25 cellular contexts compared by ENCODE assay signal in the genomic region with DNA sequence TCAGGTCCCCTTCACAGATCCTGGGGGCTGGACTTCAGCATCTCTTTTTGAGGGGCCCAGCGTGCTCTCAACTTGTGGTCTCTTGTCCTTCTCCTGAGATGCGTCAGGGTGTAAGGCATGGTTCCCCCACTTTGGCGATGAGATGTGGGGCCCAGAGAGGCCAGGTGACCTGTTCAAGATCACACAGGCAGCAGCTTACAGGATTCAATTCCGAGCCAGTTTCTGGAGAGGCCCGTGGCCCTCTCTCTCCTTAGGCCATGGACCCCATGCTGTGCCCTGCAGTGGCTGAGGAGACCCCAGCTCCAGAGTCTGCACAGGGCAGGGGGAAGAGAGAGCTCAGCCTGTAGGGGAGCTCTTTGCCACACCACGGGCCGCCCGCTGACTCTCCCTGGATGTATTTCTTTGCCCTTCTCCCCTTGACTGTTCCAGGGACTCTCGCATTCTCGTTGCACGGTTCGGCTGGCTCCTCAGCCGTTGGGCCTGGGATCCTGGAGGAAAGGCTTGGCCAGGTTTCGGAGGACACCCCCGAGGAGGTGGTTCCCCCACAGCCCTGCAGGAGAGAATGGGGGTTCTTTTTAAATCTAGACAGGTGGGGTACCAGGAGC. TPM values are rescaled to one million over a fixed set of nuclear protein-coding genes. Genes with fewer than 3 reads are reported as not detected.
DNase-seq lines count a peak whose midpoint lies in the region; ATAC-seq, FAIRE-seq and TF ChIP-seq lines count a peak whose summit lies in the region.
"Had no signal": no experiment of that assay in that cellular context is flagged by ENCODE, and none has a peak within 500 bp of the region (broad histone marks: within the 10 kb centered on the region; RNA-seq: fewer than 3 reads in every experiment).

No MANE protein-coding gene starts in this region.

- FAIRE-seq in kidney (lab: Jason Lieb, UNC), result no peak
- FAIRE-seq: A549, G401.6, GM12892, GM19239, H54 had no signal

- H3K9me3 Mint-ChIP-seq in central memory CD8-positive, alpha-beta T cell, result no peaks in the 10 kb centered on the region
- H3K9me3 Mint-ChIP-seq: CD4-positive, alpha-beta memory T cell had no signal

- H3K4me3 ChIP-seq in BLaER1, result no peak overlapping the region
- no peak overlapping the region for H3K4me3 ChIP-seq in H7 (ENCODE audit: insufficient read depth, low read depth, low read length)
- H3K4me3 ChIP-seq in kidney (ENCODE audit: low read length in 2 of 2), result no peak overlapping the region
- H3K4me3 ChIP-seq: A549, GM23248 had no signal

- intact Hi-C loops in kidney (cut with DNase I), result no loop called here

- peak overlapping the region; percentile 74; the same call in 1 of the 2 replicates for H3K4me2 ChIP-seq in BLaER1
- H3K4me2 ChIP-seq: A549 had no signal

- no peak overlapping the region for H3K4me3 Mint-ChIP-seq in central memory CD8-positive, alpha-beta T cell
- H3K4me3 Mint-ChIP-seq: CD4-positive, alpha-beta memory T cell had no signal

- H3K9ac ChIP-seq in BLaER1, result no peak overlapping the region
- no peak overlapping the region for H3K9ac ChIP-seq in kidney (ENCODE audit: low read length in 2 of 2)
- H3K9ac ChIP-seq: GM23248 had no signal

- peaks cover 9% of the 10 kb centered on the region for H3K27me3 Mint-ChIP-seq in central memory CD8-positive, alpha-beta T cell
- H3K27me3 Mint-ChIP-seq: CD4-positive, alpha-beta memory T cell had no signal

- H3K4me1 ChIP-seq in BLaER1 (peaks cover 38% of the 10 kb centered on the region), kidney (ENCODE audit: control insufficient read depth in 1 of 2, insufficient read depth in 1 of 2, low read depth in 1 of 2, low read length in 2 of 2) (no peaks in the 10 kb centered on the region)
- H3K4me1 ChIP-seq: A549 had no signal

- ATAC-seq in central memory CD8-positive, alpha-beta T cell (replicated peaks; ENCODE audit: extremely low read depth, poor library complexity, severe bottlenecking), result no peak
- ATAC-seq in HG03108 (IDR thresholded peaks at IDR 0.05; ENCODE audit: unreplicated experiment), result no peak
- ATAC-seq: HCT116 had no signal

- H3K27ac ChIP-seq in BLaER1 (no peak overlapping the region), kidney (ENCODE audit: low read depth in 2 of 2, low read length in 2 of 2) (no peak overlapping the region)
- H3K27ac ChIP-seq: A549, GM23248 had no signal

- H4K20me1 ChIP-seq in BLaER1, result 0 out of 2 replicates have a peak, but pooled peaks cover 6% of the 10 kb centered on the region

- H3K36me3 ChIP-seq in BLaER1 (no peaks in the 10 kb centered on the region), H7 (replicated peaks; ENCODE audit: control insufficient read depth, insufficient read depth, low read length) (peaks cover under 1% of the 10 kb centered on the region), kidney (ENCODE audit: control insufficient read depth in 1 of 2, insufficient read depth in 2 of 2, low read length in 2 of 2) (no peaks in the 10 kb centered on the region)

- H3K9me3 ChIP-seq in BLaER1 (no peaks in the 10 kb centered on the region), kidney (ENCODE audit: control insufficient read depth in 1 of 2, low read length in 2 of 2) (no peaks in the 10 kb centered on the region)
- H3K9me3 ChIP-seq: A549, BE2C had no signal

- DNase-seq in H7 (peak; percentile 60), kidney (peak; percentile 43), NCI-H82 (lab: John Stamatoyannopoulos, UW) (no peak), DMS53 treated with DMSO at 0.1 percent for 48 hours (lab: John Stamatoyannopoulos, UW; ENCODE audit: unreplicated experiment) (no peak), NCI-H1417 treated with DMSO at 0.1 percent for 48 hours (lab: John Stamatoyannopoulos, UW) (no peak)
- no peak for DNase-seq in central memory CD8-positive, alpha-beta T cell (ENCODE audit: low spot score in 2 of 2)
- DNase-seq: 8988T; ACHN; AML-193; BE2C; C1 segment of cervical spinal cord; Calu3; CD4-positive, alpha-beta memory T cell; COR-L47; DMS53; DND-41; GM23248 had no signal

- peak overlapping the region; percentile 35 for H3K27ac Mint-ChIP-seq in central memory CD8-positive, alpha-beta T cell (ENCODE audit: low read depth)

- H3K4me1 Mint-ChIP-seq in central memory CD8-positive, alpha-beta T cell, result no peaks in the 10 kb centered on the region

- no peak for TF ChIP-seq CTCF in kidney (IDR thresholded peaks at IDR 0.05; ENCODE audit: borderline replicate concordance, extremely low read depth, insufficient read depth)

- peaks cover 42% of the 10 kb centered on the region for H3K27me3 ChIP-seq in BLaER1
- H3K27me3 ChIP-seq in H7 (ENCODE audit: control insufficient read depth, insufficient read depth, low read length), result no peaks in the 10 kb centered on the region
- H3K27me3 ChIP-seq: BE2C had no signal

- peaks cover 8% of the 10 kb centered on the region for H3K36me3 Mint-ChIP-seq in central memory CD8-positive, alpha-beta T cell (ENCODE audit: insufficient read depth)

RNA-seq across cellular contexts. Expression of a gene that starts 18.6 kb away (rescaled TPM):
- total RNA-seq in H7 (2014; rRNA removed; shearing (Covaris generic)), result 25.3 and 31.1 TPM in 2 replicates
- 9.5 TPM for total RNA-seq in kidney
- 4.7 TPM for polyA plus RNA-seq in kidney (ENCODE audit: insufficient read depth, low read depth, low replicate concordance)
- total RNA-seq: Calu3 had no signal

Comparison
In these comparisons a context has a peak if more than half of its experiments do, and no peak if none do; other contexts are left out.
1. DNase-seq: peak in H7 (single experiment) and kidney (single experiment); none in central memory CD8-positive, alpha-beta T cell (0 of 2), NCI-H82 (single experiment), DMS53 treated with DMSO at 0.1 percent for 48 hours (single experiment) and NCI-H1417 treated with DMSO at 0.1 percent for 48 hours (single experiment).